Comparison of ENCODE assay signal across 8 cellular contexts in the genomic region with DNA sequence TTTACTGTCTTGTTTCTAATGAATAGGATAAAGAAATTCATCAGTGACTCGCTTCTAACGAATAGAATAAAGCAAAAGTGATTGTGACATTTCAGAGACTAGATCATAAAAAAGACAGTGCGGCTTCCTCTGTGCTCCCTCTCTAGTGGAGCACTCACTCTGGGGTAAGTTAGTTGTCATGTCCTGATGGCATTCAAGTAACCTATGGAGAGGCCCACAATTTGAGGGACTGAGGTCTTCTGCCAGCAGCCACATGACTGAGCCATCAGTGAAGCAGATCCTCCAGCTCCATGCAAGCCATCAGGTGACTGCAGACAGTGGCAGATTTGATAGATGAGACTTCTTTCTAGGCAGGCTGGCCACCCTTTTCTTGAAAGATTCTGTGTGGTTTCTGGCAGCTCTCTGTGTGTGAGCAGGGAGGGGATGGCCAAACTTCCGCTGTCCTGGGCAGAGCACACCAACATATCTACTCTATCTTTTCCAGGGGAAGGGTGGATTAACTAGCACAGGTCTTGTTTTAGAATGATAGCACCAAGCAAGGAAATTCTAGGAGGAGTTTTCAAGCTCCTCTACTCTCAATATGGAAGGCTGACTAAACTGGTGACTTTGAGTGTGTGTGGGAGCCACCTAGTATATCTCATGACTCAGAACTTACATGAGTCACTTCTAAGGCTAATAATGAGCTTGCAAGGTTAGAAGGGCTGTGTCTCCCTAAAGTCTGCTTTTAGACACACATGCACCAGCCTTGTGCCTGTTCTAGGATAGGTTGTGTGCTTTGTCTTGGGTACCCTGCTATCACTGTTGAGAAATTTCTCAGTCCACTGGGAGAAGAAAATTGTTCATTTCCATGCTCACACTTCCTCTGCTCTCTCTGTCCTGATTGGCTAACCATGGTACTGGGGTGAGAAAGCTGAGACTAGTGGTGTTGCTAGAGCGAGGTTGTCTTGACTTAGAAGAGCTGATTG.
DNase-seq lines count a peak whose midpoint lies in the region; ATAC-seq and TF ChIP-seq lines count a peak whose summit lies in the region.

No MANE protein-coding gene starts in this region.

- no peak overlapping the region for H3K4me3 ChIP-seq in skeletal muscle tissue (ENCODE audit: low read length in 3 of 3)

- peaks cover 29% of the 10 kb centered on the region for H3K4me1 Mint-ChIP-seq in activated T-helper 2 cell treated with anti-CD3 and anti-CD28 coated beads, Interferon-gamma antibody, Interleukin-2, Interleukin-4, amounts not matched to agents 10 μg/mL and 5 μg/mL and 100 μg/mL, durations not matched to agents 14 hours and 24 hours and 36 hours (ENCODE audit: low read depth)
- H3K4me1 Mint-ChIP-seq in CD4-positive, alpha-beta T cell (ENCODE audit: low read depth): no peaks in the 10 kb centered on the region

- no peak for TF ChIP-seq CTCF in CD4-positive, alpha-beta T cell (IDR thresholded peaks at IDR 0.05)

- DNase-seq in EH (ENCODE audit: low read depth) (peak; percentile 71), DMS79 (lab: John Stamatoyannopoulos, UW) (no peak), NCI-H82 treated with DMSO at 0.1 percent for 48 hours (lab: John Stamatoyannopoulos, UW; ENCODE audit: unreplicated experiment) (no peak)
- DNase-seq in activated T-helper 2 cell treated with anti-CD3 and anti-CD28 coated beads, Interferon-gamma antibody, Interleukin-2, Interleukin-4, amounts not matched to agents 10 μg/mL and 5 μg/mL and 100 μg/mL, durations not matched to agents 14 hours and 24 hours and 36 hours (ENCODE audit: low spot score): no peak
- DNase-seq in CD4-positive, alpha-beta T cell: no peak

- peaks cover 10% of the 10 kb centered on the region for H3K9me3 Mint-ChIP-seq in activated T-helper 2 cell treated with anti-CD3 and anti-CD28 coated beads, Interferon-gamma antibody, Interleukin-2, Interleukin-4, amounts not matched to agents 10 μg/mL and 5 μg/mL and 100 μg/mL, durations not matched to agents 14 hours and 24 hours and 36 hours
- peaks cover 3% of the 10 kb centered on the region for H3K9me3 Mint-ChIP-seq in CD4-positive, alpha-beta T cell

- H3K36me3 Mint-ChIP-seq in activated T-helper 2 cell treated with anti-CD3 and anti-CD28 coated beads, Interferon-gamma antibody, Interleukin-2, Interleukin-4, amounts not matched to agents 10 μg/mL and 5 μg/mL and 100 μg/mL, durations not matched to agents 14 hours and 24 hours and 36 hours (ENCODE audit: low read depth): peaks cover 7% of the 10 kb centered on the region
- H3K36me3 Mint-ChIP-seq in CD4-positive, alpha-beta T cell (ENCODE audit: low read depth): peaks cover 5% of the 10 kb centered on the region

- H3K4me1 ChIP-seq in skeletal muscle tissue (ENCODE audit: control insufficient read depth in 3 of 3, insufficient read depth in 3 of 3, low read length in 3 of 3): no peaks in the 10 kb centered on the region

- H3K9ac ChIP-seq in skeletal muscle tissue (ENCODE audit: low read depth in 1 of 3, low read length in 3 of 3): no peak overlapping the region

- H3K36me3 ChIP-seq in skeletal muscle tissue (ENCODE audit: control insufficient read depth in 3 of 3, insufficient read depth in 3 of 3, low read length in 3 of 3): no peaks in the 10 kb centered on the region

- ATAC-seq in GM19463 (IDR thresholded peaks at IDR 0.05; ENCODE audit: unreplicated experiment) (peak; percentile 89), HG03439 (IDR thresholded peaks at IDR 0.05; ENCODE audit: unreplicated experiment) (peak; percentile 85)
- no peak for ATAC-seq in CD4-positive, alpha-beta T cell (ENCODE audit: poor library complexity)

- H3K27ac Mint-ChIP-seq in activated T-helper 2 cell treated with anti-CD3 and anti-CD28 coated beads, Interferon-gamma antibody, Interleukin-2, Interleukin-4, amounts not matched to agents 10 μg/mL and 5 μg/mL and 100 μg/mL, durations not matched to agents 14 hours and 24 hours and 36 hours: peak overlapping the region; percentile 60
- H3K27ac Mint-ChIP-seq in CD4-positive, alpha-beta T cell: no peak overlapping the region

- POLR2A ChIA-PET in CD4-positive, alpha-beta T cell (lab: Charles Lee): no interaction called here

- H3K4me3 Mint-ChIP-seq in activated T-helper 2 cell treated with anti-CD3 and anti-CD28 coated beads, Interferon-gamma antibody, Interleukin-2, Interleukin-4, amounts not matched to agents 10 μg/mL and 5 μg/mL and 100 μg/mL, durations not matched to agents 14 hours and 24 hours and 36 hours (ENCODE audit: low read depth): no peak overlapping the region
- no peak overlapping the region for H3K4me3 Mint-ChIP-seq in CD4-positive, alpha-beta T cell

- H3K9me3 ChIP-seq in skeletal muscle tissue (ENCODE audit: control insufficient read depth in 3 of 3, low read length in 3 of 3): no peaks in the 10 kb centered on the region
- H3K9me3 ChIP-seq in CD4-positive, alpha-beta T cell (ENCODE audit: control insufficient read depth, low read length): no peaks in the 10 kb centered on the region

- H3K27me3 Mint-ChIP-seq in activated T-helper 2 cell treated with anti-CD3 and anti-CD28 coated beads, Interferon-gamma antibody, Interleukin-2, Interleukin-4, amounts not matched to agents 10 μg/mL and 5 μg/mL and 100 μg/mL, durations not matched to agents 14 hours and 24 hours and 36 hours (ENCODE audit: low read depth): no peaks in the 10 kb centered on the region
- no peaks in the 10 kb centered on the region for H3K27me3 Mint-ChIP-seq in CD4-positive, alpha-beta T cell

- H3K27ac ChIP-seq in skeletal muscle tissue (ENCODE audit: low read depth, low read length): peak overlapping the region; percentile 44
- H3K27ac ChIP-seq in CD4-positive, alpha-beta T cell (ENCODE audit: low read depth, low read length): no peak overlapping the region

- intact Hi-C loops in activated T-helper 2 cell treated with anti-CD3 and anti-CD28 coated beads, Interferon-gamma antibody, Interleukin-2, Interleukin-4, amounts not matched to agents 10 μg/mL and 5 μg/mL and 100 μg/mL, durations not matched to agents 14 hours and 24 hours and 36 hours (cut with micrococcal nuclease): loop anchor here (2.0 to 5.0 kb wide), 2 partner anchors 67 to 121 kb away; no protein-coding TSS in a partner anchor
- intact Hi-C loops in CD4-positive, alpha-beta T cell (cut with DNase I, micrococcal nuclease): no loop called here

- CTCF ChIA-PET in CD4-positive, alpha-beta T cell (lab: Charles Lee): no interaction called here

- no peaks in the 10 kb centered on the region for H3K27me3 ChIP-seq in skeletal muscle tissue (ENCODE audit: control insufficient read depth in 3 of 3, insufficient read depth in 3 of 3, low read length in 3 of 3)
- no peaks in the 10 kb centered on the region for H3K27me3 ChIP-seq in CD4-positive, alpha-beta T cell (ENCODE audit: control insufficient read depth, insufficient read depth, low read length)
